Comparison of ENCODE assay signal across 27 cellular contexts in genomic region chr16:22989598-22989997, GRCh38.
"Had no signal": no experiment of that assay in that cellular context is flagged by ENCODE, and none has a peak within 500 bp of the region (broad histone marks: within the 10 kb centered on the region; RNA-seq: fewer than 3 reads in every experiment).

No MANE protein-coding gene starts in this region.

- DNase-seq: stimulated activated CD4-positive, alpha-beta T cell treated with anti-CD3 and anti-CD28 coated beads, Interleukin-2, amount 100 ng/mL, for 48 hours; stimulated activated CD4-positive, alpha-beta T cell treated with anti-CD3 and anti-CD28 coated beads, Interleukin-4, amount 100 ng/mL, for 1 hour; stimulated activated CD4-positive, alpha-beta T cell treated with anti-CD3 and anti-CD28 coated beads, Interleukin-4, amount 100 ng/mL, for 24 hours; stimulated activated CD4-positive, alpha-beta T cell treated with anti-CD3 and anti-CD28 coated beads, Interleukin-4, amount 100 ng/mL, for 4 hours; stimulated activated CD8-positive, alpha-beta memory T cell treated with anti-CD3 and anti-CD28 coated beads, Interleukin-4, amount 100 ng/mL, for 48 hours; stimulated activated naive B cell treated with anti-CD40 and anti-IgM and Interleukin-4, amounts not matched to agents 10 μg/mL and 1 μg/mL and 100 μg/mL, for 72 hours; stimulated activated naive CD4-positive, alpha-beta T cell; stimulated activated naive CD4-positive, alpha-beta T cell treated with Interleukin-2 at 50 U/mL for 16 hours; stimulated activated naive CD8-positive, alpha-beta T cell treated with anti-CD3 and anti-CD28 coated beads, Interleukin-15, amount 100 ng/mL, for 72 hours; stimulated activated naive CD8-positive, alpha-beta T cell treated with anti-CD3 and anti-CD28 coated beads, Interleukin-15, Interleukin-2, amounts not matched to agents 100 U/mL and 50 U/mL, for 24 hours; stomach; substantia nigra; testis; thyroid gland; tibial artery; transverse colon; trophoblast cell; upper lobe of left lung; upper lobe of right lung; uterus had no signal

- H3K4me3 ChIP-seq: stomach, suprapubic skin, testis, thoracic aorta, thyroid gland, tibial artery, tibial nerve, transverse colon, upper lobe of left lung, upper lobe of right lung, uterus, vagina had no signal

- H3K27ac ChIP-seq: stomach, suprapubic skin, testis, thoracic aorta, thyroid gland, tibial artery, tibial nerve, transverse colon, upper lobe of left lung, upper lobe of right lung, uterus, vagina had no signal

- H3K27me3 ChIP-seq: testis, thyroid gland, tibial nerve, upper lobe of left lung, upper lobe of right lung, uterus, vagina had no signal

- ATAC-seq: stimulated activated effector memory CD8-positive, alpha-beta T cell treated with anti-CD3 and anti-CD28 coated beads, Interleukin-12 subunit alpha, Interleukin-12 subunit beta, amount 100 ng/mL, for 72 hours; stimulated activated memory B cell treated with anti-CD40 and anti-IgM and Interleukin-4, amounts not matched to agents 10 μg/mL and 1 μg/mL and 100 μg/mL, for 72 hours; stimulated activated naive B cell treated with anti-CD40 and anti-IgM and Interleukin-4, amounts not matched to agents 10 μg/mL and 1 μg/mL and 100 μg/mL, for 72 hours; stimulated activated naive CD8-positive, alpha-beta T cell treated with anti-CD3 and anti-CD28 coated beads, Interleukin-15, amount 100 ng/mL, for 72 hours; stimulated activated naive CD8-positive, alpha-beta T cell treated with anti-CD3 and anti-CD28 coated beads, Interleukin-15, Interleukin-2, amounts not matched to agents 100 U/mL and 50 U/mL, for 24 hours; upper lobe of right lung had no signal

- H3K9me3 ChIP-seq: testis, thoracic aorta, thyroid gland, transverse colon had no signal

- FAIRE-seq: urothelium cell line had no signal

- H3K4me1 ChIP-seq: stomach, suprapubic skin, testis, thyroid gland, tibial artery, tibial nerve, transverse colon, upper lobe of left lung, upper lobe of right lung, uterus, vagina had no signal

- H3K36me3 ChIP-seq: stomach, suprapubic skin, thoracic aorta, thyroid gland, tibial artery, tibial nerve, transverse colon, upper lobe of left lung, upper lobe of right lung, uterus, vagina had no signal
